25 cellular contexts compared by ENCODE assay signal in genomic region chr1:180137767-180138166, GRCh38.
"Had no signal": no experiment of that assay in that cellular context is flagged by ENCODE, and none has a peak within 500 bp of the region (broad histone marks: within the 10 kb centered on the region; RNA-seq: fewer than 3 reads in every experiment).

No MANE protein-coding gene starts in this region.

- H3K4me3 ChIP-seq: adrenal gland, Peyer's patch, SK-N-MC had no signal

- H3K27me3 ChIP-seq: adrenal gland, Peyer's patch had no signal

- H3K4me1 ChIP-seq: adrenal gland, Peyer's patch had no signal

- H3K27ac ChIP-seq: adrenal gland, Peyer's patch, RWPE1, SK-N-MC had no signal

- DNase-seq: activated CD4-positive, alpha-beta T cell treated with anti-CD3 and anti-CD28 coated beads for 4 hours; activated CD8-positive, alpha-beta memory T cell treated with anti-CD3 and anti-CD28 coated beads, Interleukin-2, amount 50 U/mL, for 4 hours; activated CD8-positive, alpha-beta T cell treated with anti-CD3 and anti-CD28 coated beads for 36 hours; activated naive CD4-positive, alpha-beta T cell treated with anti-CD3 and anti-CD28 coated beads, Interleukin-2, amount 50 U/mL, for 16 hours; activated naive CD8-positive, alpha-beta T cell treated with anti-CD3 and anti-CD28 coated beads, Interleukin-2, amount 10 ng/mL, durations not matched to agents 7 days and 5 days; activated T-cell treated with anti-CD3 and anti-CD28 coated beads, Interleukin-2, amount 50 U/mL, for 72 hours; adrenal gland; anterior cingulate cortex; cerebellar nuclear complex; KG1; MM.1S; NCI-H1092; NCI-H1436; NCI-H1694 treated with DMSO at 0.1 percent for 48 hours; NCI-H2029 treated with DMSO at 0.1 percent for 48 hours; NCI-H345; NCI-H510A; NCI-H526 treated with DMSO at 0.1 percent for 48 hours; NCI-H82; Peyer's patch; SHP77; T-helper 1 cell had no signal

- H3K36me3 ChIP-seq: adrenal gland, Peyer's patch had no signal

- ATAC-seq: activated CD4-positive, CD25-positive, alpha-beta regulatory T cell treated with anti-CD3 and anti-CD28 coated beads, Interleukin-2, amount 50 U/mL, for 24 hours; activated CD8-positive, alpha-beta T cell treated with anti-CD3 and anti-CD28 coated beads for 36 hours; activated T-cell treated with anti-CD3 and anti-CD28 coated beads, Interleukin-2, amount 50 U/mL, for 72 hours had no signal

- H3K9me3 ChIP-seq: adrenal gland, Peyer's patch had no signal
